27 cellular contexts compared by ENCODE assay signal in the genomic region with DNA sequence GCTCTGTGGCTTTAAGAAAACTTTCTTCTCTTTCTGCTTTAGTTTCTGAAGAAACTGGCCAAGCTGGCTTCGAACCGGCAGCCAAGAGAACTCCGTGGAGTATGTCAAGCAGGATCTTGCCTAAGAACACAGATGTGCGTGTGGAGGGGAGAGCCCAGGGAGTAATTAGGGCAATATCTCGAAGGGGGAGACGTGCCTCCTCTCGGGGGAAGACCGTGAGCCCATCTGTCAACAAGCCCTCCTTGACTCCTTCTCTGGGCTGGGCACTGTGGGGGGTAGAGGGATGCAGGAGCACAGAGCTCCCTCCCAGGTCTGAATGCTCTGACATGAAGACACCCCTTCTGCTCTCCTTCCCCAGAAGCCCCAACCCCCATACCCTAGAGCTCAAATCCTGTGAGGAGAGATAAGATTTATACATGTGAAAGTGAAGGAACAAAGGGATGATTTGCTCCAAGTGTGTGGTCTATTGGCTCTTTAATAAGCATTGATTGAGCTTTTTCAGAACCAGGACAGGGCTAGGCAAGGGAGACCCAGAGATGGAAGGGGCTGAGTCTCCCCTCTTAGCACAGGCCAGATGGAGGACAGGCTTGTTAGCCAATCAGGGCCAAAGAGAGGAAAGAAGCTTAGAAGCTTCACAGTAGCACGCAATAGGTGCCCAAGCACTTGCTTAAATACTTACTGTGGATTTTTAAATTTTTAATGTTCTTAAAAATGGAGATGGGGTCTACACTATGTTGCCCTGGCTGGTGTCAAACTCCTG. TPM values are rescaled to one million over a fixed set of nuclear protein-coding genes. Genes with fewer than 3 reads are reported as not detected.
"Had no signal": no experiment of that assay in that cellular context is flagged by ENCODE, and none has a peak within 500 bp of the region (broad histone marks: within the 10 kb centered on the region; RNA-seq: fewer than 3 reads in every experiment).

No MANE protein-coding gene starts in this region.

- H3K4me3 ChIP-seq: adrenal gland, body of pancreas, K562 had no signal

- H3K27me3 ChIP-seq: adrenal gland, body of pancreas had no signal

- DNase-seq: activated CD4-positive, alpha-beta memory T cell treated with anti-CD3 and anti-CD28 coated beads, Interleukin-2, amount 10 ng/mL, durations not matched to agents 7 days and 5 days; activated CD4-positive, alpha-beta T cell treated with anti-CD3 and anti-CD28 coated beads for 36 hours; activated CD4-positive, alpha-beta T cell treated with anti-CD3 and anti-CD28 coated beads, Interleukin-2, amount 50 U/mL, for 1 hour; activated naive CD4-positive, alpha-beta T cell treated with anti-CD3 and anti-CD28 coated beads, Interleukin-2, amount 50 U/mL, for 16 hours; activated naive CD8-positive, alpha-beta T cell treated with anti-CD3 and anti-CD28 coated beads, Interleukin-2, amount 10 ng/mL, durations not matched to agents 7 days and 5 days; activated T-cell treated with anti-CD3 and anti-CD28 coated beads for 4 hours; activated T-cell treated with anti-CD3 and anti-CD28 coated beads, Interleukin-2, amount 50 U/mL, for 72 hours; adrenal gland; aorta; body of pancreas; central memory CD4-positive, alpha-beta T cell; Karpas-422; NCI-H1048; NCI-H146; NCI-H187 treated with DMSO at 0.1 percent for 48 hours; NCI-H2081 treated with DMSO at 0.1 percent for 48 hours; NCI-H226; SIG-M5; T-cell had no signal

- H3K27ac ChIP-seq: adrenal gland, body of pancreas, VCaP had no signal

- H3K4me1 ChIP-seq: adrenal gland, body of pancreas had no signal

- ATAC-seq: activated CD4-positive, alpha-beta T cell treated with anti-CD3 and anti-CD28 coated beads for 36 hours; activated T-cell treated with anti-CD3 and anti-CD28 coated beads, Interleukin-2, amount 50 U/mL, for 72 hours; body of pancreas; K562; T-cell had no signal

- H3K36me3 ChIP-seq: adrenal gland had no signal

RNA-seq across cellular contexts. Expression of gene EDN2, which starts 37.5 kb away (rescaled TPM):
- total RNA-seq: activated CD4-positive, alpha-beta memory T cell treated with anti-CD3 and anti-CD28 coated beads, Interleukin-2, amount 10 ng/mL, durations not matched to agents 7 days and 5 days; activated CD4-positive, alpha-beta T cell treated with anti-CD3 and anti-CD28 coated beads for 36 hours; activated CD8-positive, alpha-beta memory T cell treated with anti-CD3 and anti-CD28 coated beads for 36 hours; activated naive CD8-positive, alpha-beta T cell treated with anti-CD3 and anti-CD28 coated beads, Interleukin-2, amount 10 ng/mL, durations not matched to agents 7 days and 5 days; activated T-cell treated with anti-CD3 and anti-CD28 coated beads, Interleukin-2, amount 50 U/mL, for 72 hours; activated T-helper 2 cell treated with anti-CD3 and anti-CD28 coated beads, Interferon-gamma antibody, Interleukin-2, Interleukin-4, amounts not matched to agents 10 μg/mL and 5 μg/mL and 100 μg/mL, durations not matched to agents 14 hours and 24 hours and 36 hours; adrenal gland; K562; NCI-H460; OCI-LY7; RPMI7951; T-cell; T-helper 2 cell treated with Interferon-gamma antibody and Interleukin-4, amounts not matched to agents 100 ng/mL and 5 ng/mL, for 36 hours had no signal
- polyA plus RNA-seq: K562 had no signal
